9 cellular contexts compared by ENCODE assay signal in the genomic region with DNA sequence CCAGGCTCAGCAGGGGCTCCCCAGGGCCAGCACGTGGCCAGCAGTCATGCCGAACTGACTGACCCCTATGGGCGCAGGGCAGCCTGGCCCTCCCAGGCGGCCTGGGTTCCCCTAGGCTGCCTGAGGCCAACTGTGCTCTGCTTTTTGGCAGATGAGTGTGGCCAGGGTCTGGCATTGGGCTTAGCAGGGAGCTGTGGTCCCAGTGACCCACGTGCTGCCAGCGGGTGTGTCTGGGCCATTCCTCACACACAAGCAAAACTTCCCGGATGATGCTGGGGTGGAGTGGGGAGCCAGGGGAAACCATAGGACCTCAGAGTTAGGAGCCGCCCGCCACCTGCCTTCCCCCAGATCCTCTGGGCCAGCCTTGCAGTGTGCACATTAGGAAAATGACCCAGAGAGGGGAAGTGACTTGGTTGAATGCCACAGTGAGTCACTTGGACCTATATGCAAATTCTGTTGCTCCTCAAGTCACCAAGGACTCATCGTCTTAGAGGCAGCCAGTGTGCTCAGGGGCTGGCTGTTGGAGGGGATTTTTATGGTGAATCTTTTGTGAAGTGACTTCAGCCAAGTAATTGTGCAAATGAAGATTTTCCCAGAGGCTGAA. TPM values are rescaled to one million over a fixed set of nuclear protein-coding genes. Genes with fewer than 3 reads are reported as not detected.
DNase-seq lines count a peak whose midpoint lies in the region; ATAC-seq, FAIRE-seq and TF ChIP-seq lines count a peak whose summit lies in the region.
"Had no signal": no experiment of that assay in that cellular context is flagged by ENCODE, and none has a peak within 500 bp of the region (broad histone marks: within the 10 kb centered on the region; RNA-seq: fewer than 3 reads in every experiment).

No MANE protein-coding gene starts in this region.

- H4K20me1 ChIP-seq in HCT116 (ENCODE audit: insufficient read depth) = no peaks in the 10 kb centered on the region
- no peaks in the 10 kb centered on the region for H4K20me1 ChIP-seq in GM12878 (ENCODE audit: control insufficient read depth, insufficient read depth)

- TF ChIP-seq POLR2A in HCT116 (IDR thresholded peaks at IDR 0.05; ENCODE audit: borderline replicate concordance, extremely low read depth, insufficient read depth, insufficient read length) = no peak
- TF ChIP-seq POLR2A in GM12878 (IDR thresholded peaks at IDR 0.05; ENCODE audit: low read depth, low read length) = peak; percentile 92

- RAD21 ChIA-PET in HCT116 (lab: Charles Lee; ENCODE audit: low non-redundant PET in 1 of 2, low total read pairs in 2 of 2, uncharacterized antibody in 2 of 2, unreplicated experiment in 2 of 2) (interaction anchor here in 1 of 2 experiments (0.7 kb wide), 1 partner anchor 66 kb away, joined by 3 read pairs; no protein-coding TSS in a partner anchor), GM12878 (lab: Charles Lee; ENCODE audit: unreplicated experiment) (interaction anchor here (1.1 to 8.1 kb wide), 13 partner anchors 7 to 89 kb away, joined by 3 to 111 read pairs (median 6); a partner anchor contains a TSS)

- H3K4me3 ChIP-seq in HCT116 (replicated peaks in 1 of 2; ENCODE audit: low read depth in 1 of 2, low read length in 2 of 2) (no peak overlapping the region), GM12878 (peak overlapping the region; percentile 56; the same call in 1 of the 2 replicates), neutrophil (ENCODE audit: low read depth in 1 of 2, low read length in 1 of 2) (peak overlapping the region; percentile 6 to 49)
- H3K4me3 ChIP-seq: dorsolateral prefrontal cortex had no signal

- H3K4me1 Mint-ChIP-seq in activated naive CD4-positive, alpha-beta T cell treated with anti-CD3 and anti-CD28 coated beads, Interleukin-2, amount 10 ng/mL, durations not matched to agents 7 days and 5 days = peaks cover 85% of the 10 kb centered on the region

- POLR2A ChIA-PET in HCT116 (lab: Charles Lee) (no interaction called here), GM12878 (lab: Charles Lee) (interaction anchor here (0.5 to 3.6 kb wide), 10 partner anchors 9 to 146 kb away, joined by 3 to 48 read pairs (median 7); no protein-coding TSS in a partner anchor)

- H3K4me1 ChIP-seq in HCT116 (ENCODE audit: control insufficient read depth in 1 of 2, insufficient read depth in 2 of 2, low read length in 2 of 2) (peaks cover 0 to 14% of the 10 kb centered on the region in 2 experiments; a peak in 2 of 4 replicates), GM12878 (ENCODE audit: control insufficient read depth, insufficient read depth, low read length) (peaks cover 81% of the 10 kb centered on the region), neutrophil (ENCODE audit: control insufficient read depth in 1 of 2, insufficient read depth in 1 of 2, low read depth in 1 of 2, low read length in 1 of 2) (peaks cover 98 to 99% of the 10 kb centered on the region in 2 experiments)

- H3K9me2 ChIP-seq in HCT116 (ENCODE audit: insufficient read depth) = no peaks in the 10 kb centered on the region

- H3K36me3 ChIP-seq in HCT116 (ENCODE audit: control insufficient read depth in 1 of 2, insufficient read depth in 2 of 2, low read length in 2 of 2) = no peaks in the 10 kb centered on the region
- peaks cover 0 to 16% of the 10 kb centered on the region in 2 experiments; a peak in 3 of 4 replicates for H3K36me3 ChIP-seq in GM12878 (ENCODE audit: control insufficient read depth in 2 of 2, insufficient read depth in 2 of 2, low read length in 1 of 2)
- H3K36me3 ChIP-seq in neutrophil = peaks cover 55% of the 10 kb centered on the region

- H3K9ac ChIP-seq in HCT116 (ENCODE audit: low read length) (no peak overlapping the region), GM12878 (ENCODE audit: control insufficient read depth, insufficient read depth, low read length) (peak overlapping the region; percentile 59)

- no peak for TF ChIP-seq RAD21 in HCT116 (IDR thresholded peaks at IDR 0.05; ENCODE audit: low read depth)
- no peak for TF ChIP-seq RAD21 in GM12878 (IDR thresholded peaks at IDR 0.05; ENCODE audit: insufficient read depth, low read depth, low read length)

- WGBS in GM12878 (ENCODE audit: insufficient coverage, insufficient replicate concordance, low lambda C conversion rate, missing lambda C conversion rate) = 1% methylated on average over 10 of the region's 10 CpGs

- peaks cover 29% of the 10 kb centered on the region for H3K36me3 Mint-ChIP-seq in activated naive CD4-positive, alpha-beta T cell treated with anti-CD3 and anti-CD28 coated beads, Interleukin-2, amount 10 ng/mL, durations not matched to agents 7 days and 5 days

- CTCF ChIA-PET in activated naive CD4-positive, alpha-beta T cell treated with anti-CD3 and anti-CD28 coated beads, Interleukin-2, amount 10 ng/mL, durations not matched to agents 7 days and 5 days (lab: Charles Lee) = interaction anchor here (1.1 to 5.2 kb wide), 4 partner anchors 10 to 28 kb away, joined by 3 to 48 read pairs (median 6); no protein-coding TSS in a partner anchor
- CTCF ChIA-PET in HCT116 (lab: Charles Lee) (no interaction called here), GM12878 (lab: Yijun Ruan, JAX) (interaction anchor here (1.3 to 19.9 kb wide), 7 partner anchors 7 to 278 kb away, joined by 4 to 332 read pairs (median 10); a partner anchor contains a TSS)

- no peaks in the 10 kb centered on the region for H3K79me2 ChIP-seq in HCT116 (ENCODE audit: insufficient read depth, low read length)
- peaks cover 67% of the 10 kb centered on the region for H3K79me2 ChIP-seq in GM12878 (ENCODE audit: control insufficient read depth, insufficient read depth, low read length)

- H3K9me3 ChIP-seq in HCT116 (ENCODE audit: control insufficient read depth in 1 of 2, insufficient read depth in 1 of 2, low read depth in 1 of 2, low read length in 2 of 2) (no peaks in the 10 kb centered on the region), GM12878 (replicated peaks; ENCODE audit: control insufficient read depth, insufficient read depth, low read length) (no peaks in the 10 kb centered on the region), neutrophil (no peaks in the 10 kb centered on the region)

- no peaks in the 10 kb centered on the region for H3K9me3 Mint-ChIP-seq in activated naive CD4-positive, alpha-beta T cell treated with anti-CD3 and anti-CD28 coated beads, Interleukin-2, amount 10 ng/mL, durations not matched to agents 7 days and 5 days

- intact Hi-C loops in HCT116 (cut with micrococcal nuclease) = no loop called here
- intact Hi-C loops in GM12878 (cut with micrococcal nuclease; ENCODE audit: unreplicated experiment) = loop anchor here (1.0 to 10.0 kb wide), 3 partner anchors 69 to 121 kb away; a partner anchor contains a TSS

- H3K4me2 ChIP-seq in HCT116 (ENCODE audit: low read length) = peak overlapping the region; percentile 7; the same call in 1 of the 2 replicates
- H3K4me2 ChIP-seq in GM12878 (ENCODE audit: control insufficient read depth, insufficient read depth) = peak overlapping the region; percentile 84

- FAIRE-seq in GM12878 (lab: Jason Lieb, UNC) = peak; percentile 95

- in situ Hi-C loops in GM12878 (cut with MboI) = loop anchor here (5.0 kb wide), 1 partner anchor 83 kb away; no protein-coding TSS in a partner anchor

- H3K27ac ChIP-seq in HCT116 (ENCODE audit: low read depth, low read length) (no peak overlapping the region), GM12878 (ENCODE audit: control insufficient read depth, insufficient read depth) (peak overlapping the region; percentile 90), neutrophil (peak overlapping the region; percentile 97)

- no peaks in the 10 kb centered on the region for H3K27me3 Mint-ChIP-seq in activated naive CD4-positive, alpha-beta T cell treated with anti-CD3 and anti-CD28 coated beads, Interleukin-2, amount 10 ng/mL, durations not matched to agents 7 days and 5 days

- H3K27me3 ChIP-seq in HCT116 (ENCODE audit: insufficient read depth, low read length) (no peaks in the 10 kb centered on the region), GM12878 (replicated peaks in 1 of 2; ENCODE audit: control insufficient read depth in 2 of 2, insufficient read depth in 2 of 2, low read length in 1 of 2) (no peaks in the 10 kb centered on the region), neutrophil (no peaks in the 10 kb centered on the region)
- H3K27me3 ChIP-seq: dorsolateral prefrontal cortex had no signal

- TF ChIP-seq EP300 in GM12878 (IDR thresholded peaks at IDR 0.05; ENCODE audit: borderline replicate concordance in 1 of 2, control insufficient read depth in 1 of 2, low read depth in 2 of 2, low read length in 2 of 2) = peak in 1 of 2 experiments; percentile 34; a peak in 1 of 4 replicates

- no peak for DNase-seq in activated naive CD4-positive, alpha-beta T cell treated with anti-CD3 and anti-CD28 coated beads, Interleukin-2, amount 10 ng/mL, durations not matched to agents 7 days and 5 days
- DNase-seq in activated naive CD4-positive, alpha-beta T cell treated with Interleukin-2 at 50 U/mL for 16 hours = no peak
- DNase-seq in HCT116 (ENCODE audit: low read depth, low spot score) (no peak), MV-4-11 (lab: John Stamatoyannopoulos, UW) (peak; percentile 86), GM12878 (ENCODE audit: low read depth, low spot score) (peak; percentile 90), DMS153 treated with DMSO at 0.1 percent for 48 hours (lab: John Stamatoyannopoulos, UW; ENCODE audit: unreplicated experiment) (no peak), LoVo (ENCODE audit: low spot score) (no peak)

- ATAC-seq in HCT116 (no peak), GM12878 (peak; percentile 82)

- SMC1A ChIA-PET in GM12878 (lab: Charles Lee; ENCODE audit: uncharacterized antibody, unreplicated experiment) = interaction anchor here (1.0 to 10.4 kb wide), 7 partner anchors 8 to 88 kb away, joined by 3 to 122 read pairs (median 7); a partner anchor contains a TSS

- BruUV-seq in HCT116 (replicated peaks; lab: Mats Ljungman, UMichigan) (no TSS peak), GM12878 (replicated peaks; lab: Mats Ljungman, UMichigan) (no TSS peak)

- no peak overlapping the region for H2AFZ ChIP-seq in HCT116 (ENCODE audit: low read depth, low read length, poor library complexity, severe bottlenecking)
- no peak overlapping the region for H2AFZ ChIP-seq in GM12878 (ENCODE audit: control insufficient read depth, low read depth, low read length)

- peak overlapping the region; percentile 81 for H3K27ac Mint-ChIP-seq in activated naive CD4-positive, alpha-beta T cell treated with anti-CD3 and anti-CD28 coated beads, Interleukin-2, amount 10 ng/mL, durations not matched to agents 7 days and 5 days

- H3K4me3 Mint-ChIP-seq in activated naive CD4-positive, alpha-beta T cell treated with anti-CD3 and anti-CD28 coated beads, Interleukin-2, amount 10 ng/mL, durations not matched to agents 7 days and 5 days = peak overlapping the region; percentile 25

- no peak for TF ChIP-seq CTCF in HCT116 (IDR thresholded peaks at IDR 0.05 in 2 of 3, conservative IDR thresholded peaks at IDR 0.05 in 1 of 3; ENCODE audit: borderline replicate concordance in 1 of 3, insufficient read depth in 1 of 3, low read depth in 2 of 3, low read length in 2 of 3)
- no peak for TF ChIP-seq CTCF in GM12878 (IDR thresholded peaks at IDR 0.05 in 2 of 3, conservative IDR thresholded peaks at IDR 0.05 in 1 of 3; ENCODE audit: control insufficient read depth in 2 of 3, extremely low read depth in 1 of 3, insufficient read depth in 1 of 3, low read depth in 3 of 3, low read length in 3 of 3)
- TF ChIP-seq CTCF in neutrophil (IDR thresholded peaks at IDR 0.05) = no peak

RNA-seq across cellular contexts. Expression of a gene that starts 6.6 kb away (rescaled TPM):
- total RNA-seq in HCT116 (2021; ENCODE audit: unreplicated experiment) (3.6 TPM), GM12878 (2014; rRNA removed) (27.4 and 28.5 TPM in 2 replicates), GM12878 (2014; rRNA removed; fragmentation: Illumina TruSeq; extraction: Trizol) (10.5 and 10.9 TPM in 2 replicates), GM12878 (2021) (22.9 and 23.6 TPM in 2 replicates)
- 3.1 and 3.3 TPM in 2 replicates for polyA plus RNA-seq in HCT116 (2012)
- total RNA-seq in GM12878 (2013; cell fraction: nucleolus; rRNA removed) = 55.4 and 60.9 TPM in 2 replicates
- 9.5 TPM for polyA plus RNA-seq in GM12878 (2011; ENCODE audit: low read depth)
- polyA plus RNA-seq in GM12878 (2011; rRNA removed) (16.2 and 31.2 TPM in 2 replicates), GM12878 (2014; fragmentation: Illumina TruSeq; extraction: Trizol) (4.6 and 15.9 TPM in 2 replicates), GM12878 (2014; fragmentation: Nextera tagmentation; extraction: Ambion mirVana) (1 to 10 TPM in 1 of 2 experiments, under 1 TPM in 1; 0.69 to 1.6 TPM), GM12878 (2014; rRNA removed) (29.6 and 30.5 TPM in 2 replicates), GM12878 (2016; fragmentation: Nextera tagmentation; extraction: Ambion mirVana) (10 to 100 TPM; 15.8 to 20.6 TPM)
- 49.3 and 77.4 TPM in 2 replicates for polyA plus RNA-seq in GM12878 (2011; cell fraction: cytosol; rRNA removed)
- 45.4 and 47.1 TPM in 2 replicates for polyA plus RNA-seq in GM12878 (2011; cell fraction: nucleus; rRNA removed)
- 22.8 and 28.8 TPM in 2 replicates for polyA plus RNA-seq in GM12878 (2012)
- 38.3 and 56.7 TPM in 2 replicates for polyA minus RNA-seq in GM12878 (2011; rRNA and poly(A)+ RNA removed)
- 11.3 and 12.3 TPM in 2 replicates for polyA minus RNA-seq in GM12878 (2011; cell fraction: cytosol; rRNA and poly(A)+ RNA removed)
- polyA minus RNA-seq in GM12878 (2011; cell fraction: nucleus; rRNA and poly(A)+ RNA removed) = 15.4 and 23.7 TPM in 2 replicates

Comparison
In these comparisons a context has a peak if more than half of its experiments do, and no peak if none do; other contexts are left out.
1. DNase-seq: peak in MV-4-11 (single experiment) and GM12878 (single experiment); none in activated naive CD4-positive, alpha-beta T cell treated with anti-CD3 and anti-CD28 coated beads, Interleukin-2, amount 10 ng/mL, durations not matched to agents 7 days and 5 days (single experiment), activated naive CD4-positive, alpha-beta T cell treated with Interleukin-2 at 50 U/mL for 16 hours (single experiment), HCT116 (single experiment), DMS153 treated with DMSO at 0.1 percent for 48 hours (single experiment) and LoVo (single experiment).
2. H3K4me3 ChIP-seq: peak in GM12878 (single experiment) and neutrophil (2 of 2); none in HCT116 (0 of 2).